In genomic region chr2:43130548-43130875, GRCh38 we compare ENCODE assay signal across 9 cellular contexts.
A peak's percentile ranks its signal among the peaks of the same experiment; 100 is the strongest.
DNase-seq lines count a peak whose midpoint lies in the region; ATAC-seq, FAIRE-seq and TF ChIP-seq lines count a peak whose summit lies in the region.
"Had no signal": no experiment of that assay in that cellular context is flagged by ENCODE, and none has a peak within 500 bp of the region (broad histone marks: within the 10 kb centered on the region; RNA-seq: fewer than 3 reads in every experiment).

No MANE protein-coding gene starts in this region.

- CTCF ChIA-PET in A549 (lab: Yijun Ruan, JAX): interaction anchor here (0.6 to 7.8 kb wide), 21 partner anchors 9 to 421 kb away, joined by 3 to 84 read pairs (median 4); partner anchors contain the start of gene ZFP36L2

- TF ChIP-seq POLR2A in A549 (IDR thresholded peaks at IDR 0.05; ENCODE audit: low read length): no peak

- no peak for FAIRE-seq in A549 (lab: Jason Lieb, UNC)

- no peak for TF ChIP-seq EP300 in A549 (IDR thresholded peaks at IDR 0.05)

- H3K27ac ChIP-seq in A549 (peak overlapping the region; percentile 75 to 86), cingulate gyrus (ENCODE audit: low read depth, low read length) (peak overlapping the region; percentile 5)

- POLR2A ChIA-PET in A549 (lab: Yijun Ruan, JAX): interaction anchor here (1.5 to 3.8 kb wide), 2 partner anchors 92 to 97 kb away, joined by 4 to 16 read pairs; partner anchors contain the start of gene ZFP36L2

- ATAC-seq in A549 (no peak), HG03354 (IDR thresholded peaks at IDR 0.05; ENCODE audit: poor library complexity, severe bottlenecking, unreplicated experiment) (no peak)
- ATAC-seq: WTC11 had no signal

- H3K27ac Mint-ChIP-seq in IgD-negative memory B cell (peak overlapping the region; percentile 94 to 98 (median 97)), nephron (peak overlapping the region; percentile 73 to 90 (median 88))

- DNase-seq in A549 (ENCODE audit: low read depth in 1 of 2, low spot score in 1 of 2) (no peak), RPMI8226 (no peak), hypothalamus (lab: John Stamatoyannopoulos, UW) (no peak)
- DNase-seq in activated CD8-positive, alpha-beta memory T cell treated with anti-CD3 and anti-CD28 coated beads for 24 hours: no peak

- H3K27me3 Mint-ChIP-seq in IgD-negative memory B cell (peaks cover 1% of the 10 kb centered on the region), nephron (ENCODE audit: low read depth) (no peaks in the 10 kb centered on the region)

- TF ChIP-seq RAD21 in A549 (conservative IDR thresholded peaks at IDR 0.05 in 1 of 2, IDR thresholded peaks at IDR 0.05 in 1 of 2): no peak

- H3K9me3 Mint-ChIP-seq in IgD-negative memory B cell (no peaks in the 10 kb centered on the region), nephron (no peaks in the 10 kb centered on the region)
- H3K9me3 Mint-ChIP-seq: WTC11 had no signal

- WGBS in A549 (ENCODE audit: missing lambda C conversion rate): 95% methylated on average over 6 of the region's 6 CpGs

- H3K4me1 ChIP-seq in A549: peaks cover 28% of the 10 kb centered on the region

- H3K4me1 Mint-ChIP-seq in IgD-negative memory B cell (peaks cover 44 to 78% (median 70%) of the 10 kb centered on the region in 3 donors), nephron (peaks cover 47% of the 10 kb centered on the region)

- H3K36me3 Mint-ChIP-seq in IgD-negative memory B cell (no peaks in the 10 kb centered on the region), nephron (ENCODE audit: low read depth) (no peaks in the 10 kb centered on the region)
- H3K36me3 Mint-ChIP-seq: WTC11 had no signal

- H3K4me2 ChIP-seq in A549: peak overlapping the region; percentile 58

- TF ChIP-seq CTCF in A549 (IDR thresholded peaks at IDR 0.05) (no peak), nephron (IDR thresholded peaks at IDR 0.05; ENCODE audit: unreplicated experiment in 3 of 3) (no peak)

- H3K4me3 ChIP-seq in A549: no peak overlapping the region

- no peaks in the 10 kb centered on the region for H3K9me3 ChIP-seq in A549

- H3K4me3 Mint-ChIP-seq in IgD-negative memory B cell (peak overlapping the region in 3 of 4 donors; percentile 76 to 91 (median 79)), nephron (peak overlapping the region in 1 of 3 experiments; percentile 41)
- H3K4me3 Mint-ChIP-seq: WTC11 had no signal

TF ChIP-seq in A549, 52 proteins besides CTCF, POLR2A, EP300 and RAD21:
- TF ChIP-seq ZSCAN20 (CRISPR knock-in tag; IDR thresholded peaks at IDR 0.05) (no peak), TFCP2L1 (CRISPR knock-in tag; IDR thresholded peaks at IDR 0.05) (no peak), EHF (CRISPR knock-in tag; IDR thresholded peaks at IDR 0.05) (no peak), HOXB13 (CRISPR knock-in tag; IDR thresholded peaks at IDR 0.05; ENCODE audit: low read depth) (no peak), HES2 (IDR thresholded peaks at IDR 0.05) (no peak), CHD2 (IDR thresholded peaks at IDR 0.05; ENCODE audit: low read length, partially characterized antibody) (no peak)
TF ChIP-seq in A549: peak in this region for 0.
